In the genomic region with DNA sequence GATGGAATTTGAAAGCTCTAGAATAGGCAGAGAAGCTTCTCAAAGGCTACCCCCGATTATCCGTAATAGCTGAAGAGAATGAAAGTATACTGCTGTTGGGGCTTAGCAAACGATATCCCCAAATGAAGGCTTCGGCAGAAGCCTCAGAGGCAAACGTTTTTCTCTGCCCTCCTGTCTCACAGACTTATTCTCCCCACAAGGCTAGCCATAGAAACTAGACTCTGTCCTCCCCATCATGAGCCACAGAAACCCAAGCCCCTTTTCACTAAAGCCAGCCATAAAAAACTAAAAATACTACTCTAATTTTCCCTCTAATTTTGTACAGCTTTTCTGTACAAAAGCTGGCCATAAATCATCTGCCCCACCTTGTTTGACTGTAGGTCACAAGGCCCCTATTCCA, we compare ENCODE assay signal across 17 cellular contexts.
DNase-seq lines count a peak whose midpoint lies in the region; ATAC-seq and TF ChIP-seq lines count a peak whose summit lies in the region.
"Had no signal": no experiment of that assay in that cellular context is flagged by ENCODE, and none has a peak within 500 bp of the region (broad histone marks: within the 10 kb centered on the region; RNA-seq: fewer than 3 reads in every experiment).

No MANE protein-coding gene starts in this region.

- no peak overlapping the region for H3K4me3 ChIP-seq in HAP-1
- H3K4me3 ChIP-seq: BLaER1 had no signal

- no peaks in the 10 kb centered on the region for H3K36me3 ChIP-seq in HAP-1 (replicated peaks)
- H3K36me3 ChIP-seq: BLaER1 had no signal

- DNase-seq in T-helper 1 cell (no peak), foreskin keratinocyte (no peak), progenitor cell of endocrine pancreas (ENCODE audit: low spot score, unreplicated experiment) (no peak), immature natural killer cell (no peak), HAP-1 (ENCODE audit: low spot score in 2 of 2) (no peak)
- DNase-seq: Caco-2; CD4-positive, CD25-positive, alpha-beta regulatory T cell; CD8-positive, alpha-beta T cell; DMS153; DND-41; GOT3; HCEC 1CT had no signal

- no peak overlapping the region for H3K4me3 Mint-ChIP-seq in T-helper 1 cell treated with Interleukin-12 subunit alpha and Interleukin-12 subunit beta and Interleukin-4 antibody, amounts not matched to agents 30 μg/mL and 1 μg/mL, for 36 hours
- H3K4me3 Mint-ChIP-seq in progenitor cell of endocrine pancreas (ENCODE audit: low read depth), result no peak overlapping the region
- no peak overlapping the region for H3K4me3 Mint-ChIP-seq in immature natural killer cell
- H3K4me3 Mint-ChIP-seq: B cell; CD4-positive, CD25-positive, alpha-beta regulatory T cell; CD8-positive, alpha-beta T cell had no signal

- no peak for ATAC-seq in foreskin keratinocyte
- ATAC-seq: CD8-positive, alpha-beta T cell had no signal

- TF ChIP-seq CTCF in foreskin keratinocyte (conservative IDR thresholded peaks at IDR 0.05) (no peak), progenitor cell of endocrine pancreas (IDR thresholded peaks at IDR 0.05; ENCODE audit: unreplicated experiment) (no peak)

- H3K4me1 ChIP-seq in foreskin keratinocyte (peaks cover 11% of the 10 kb centered on the region), HAP-1 (no peaks in the 10 kb centered on the region)
- H3K4me1 ChIP-seq: BLaER1, Caco-2 had no signal

- peaks cover 12% of the 10 kb centered on the region for H3K36me3 Mint-ChIP-seq in T-helper 1 cell treated with Interleukin-12 subunit alpha and Interleukin-12 subunit beta and Interleukin-4 antibody, amounts not matched to agents 30 μg/mL and 1 μg/mL, for 36 hours (ENCODE audit: low read depth)
- no peaks in the 10 kb centered on the region for H3K36me3 Mint-ChIP-seq in progenitor cell of endocrine pancreas (ENCODE audit: insufficient read depth)
- peaks cover 3 to 21% (median 8%) of the 10 kb centered on the region in 3 donors for H3K36me3 Mint-ChIP-seq in immature natural killer cell

- H3K27me3 Mint-ChIP-seq in T-helper 1 cell treated with Interleukin-12 subunit alpha and Interleukin-12 subunit beta and Interleukin-4 antibody, amounts not matched to agents 30 μg/mL and 1 μg/mL, for 36 hours (ENCODE audit: low read depth), result no peaks in the 10 kb centered on the region
- H3K27me3 Mint-ChIP-seq in progenitor cell of endocrine pancreas (no peaks in the 10 kb centered on the region), immature natural killer cell (ENCODE audit: low read depth in 3 of 3) (peaks cover 0 to 3% (median 0%) of the 10 kb centered on the region in 3 donors)
- H3K27me3 Mint-ChIP-seq: B cell; CD4-positive, CD25-positive, alpha-beta regulatory T cell had no signal

- H3K27ac ChIP-seq in foreskin keratinocyte, result peak overlapping the region; percentile 91
- H3K27ac ChIP-seq: 22Rv1, BLaER1, C4-2B had no signal

- in situ Hi-C loops in HAP-1 (cut with MboI; ENCODE audit: low sequenced_read_pairs), result no loop called here

- H3K9me3 Mint-ChIP-seq in T-helper 1 cell treated with Interleukin-12 subunit alpha and Interleukin-12 subunit beta and Interleukin-4 antibody, amounts not matched to agents 30 μg/mL and 1 μg/mL, for 36 hours, result peaks cover 28% of the 10 kb centered on the region
- peaks cover 3% of the 10 kb centered on the region for H3K9me3 Mint-ChIP-seq in progenitor cell of endocrine pancreas (ENCODE audit: low read depth)
- H3K9me3 Mint-ChIP-seq in immature natural killer cell, result peaks cover 0 to 7% (median 3%) of the 10 kb centered on the region in 6 donors

- peaks cover 12% of the 10 kb centered on the region for H3K4me1 Mint-ChIP-seq in T-helper 1 cell treated with Interleukin-12 subunit alpha and Interleukin-12 subunit beta and Interleukin-4 antibody, amounts not matched to agents 30 μg/mL and 1 μg/mL, for 36 hours (ENCODE audit: low read depth)
- no peaks in the 10 kb centered on the region for H3K4me1 Mint-ChIP-seq in progenitor cell of endocrine pancreas (ENCODE audit: low read depth)
- H3K4me1 Mint-ChIP-seq in immature natural killer cell, result peaks cover 9 to 14% of the 10 kb centered on the region in 2 donors

- peak overlapping the region; percentile 20 for H3K27ac Mint-ChIP-seq in T-helper 1 cell treated with Interleukin-12 subunit alpha and Interleukin-12 subunit beta and Interleukin-4 antibody, amounts not matched to agents 30 μg/mL and 1 μg/mL, for 36 hours
- peak overlapping the region; percentile 8 for H3K27ac Mint-ChIP-seq in progenitor cell of endocrine pancreas
- no peak overlapping the region for H3K27ac Mint-ChIP-seq in immature natural killer cell
- H3K27ac Mint-ChIP-seq: B cell; CD8-positive, alpha-beta T cell had no signal

- no peaks in the 10 kb centered on the region for H3K27me3 ChIP-seq in foreskin keratinocyte
- H3K27me3 ChIP-seq in HAP-1 (ENCODE audit: low read depth), result no peaks in the 10 kb centered on the region
- H3K27me3 ChIP-seq: BLaER1 had no signal

- no peaks in the 10 kb centered on the region for H3K9me3 ChIP-seq in HAP-1
- H3K9me3 ChIP-seq: Caco-2 had no signal

Comparison
In these comparisons a context has a peak if more than half of its experiments do, and no peak if none do; other contexts are left out.
1. H3K27ac Mint-ChIP-seq: peak in T-helper 1 cell treated with Interleukin-12 subunit alpha and Interleukin-12 subunit beta and Interleukin-4 antibody, amounts not matched to agents 30 μg/mL and 1 μg/mL, for 36 hours (single experiment) and progenitor cell of endocrine pancreas (single experiment); none in immature natural killer cell (0 of 6).